8 cellular contexts compared by ENCODE assay signal in genomic region chrX:48957477-48957826, GRCh38. TPM values are rescaled to one million over a fixed set of nuclear protein-coding genes. Genes with fewer than 3 reads are reported as not detected.
DNase-seq lines count a peak whose midpoint lies in the region; ATAC-seq, FAIRE-seq and TF ChIP-seq lines count a peak whose summit lies in the region.

OTUD5 (minus strand) TSS chrX:48957607; CDS start chrX:48957570, 37 bp downstream.

- H3K4me1 Mint-ChIP-seq in activated T-helper 17 cell treated with anti-CD3 and anti-CD28 coated beads, Interleukin-2, amount 50 U/mL, for 72 hours: peaks cover 12% of the 10 kb centered on the region

- peak within 1 kb of the TSS; percentile 95 for H3K4me3 Mint-ChIP-seq in activated T-helper 17 cell treated with anti-CD3 and anti-CD28 coated beads, Interleukin-2, amount 50 U/mL, for 72 hours

- DNase-seq in NOMO-1 (lab: John Stamatoyannopoulos, UW; ENCODE audit: unreplicated experiment in 2 of 2) (peak; percentile 39 to 56), frontal cortex (ENCODE audit: low spot score in 2 of 2) (peak; percentile 65 to 79), occipital lobe (lab: John Stamatoyannopoulos, UW) (no peak), thoracic aorta (ENCODE audit: low spot score) (no peak)

- no peaks in the 10 kb centered on the region for H3K9me3 Mint-ChIP-seq in activated T-helper 17 cell treated with anti-CD3 and anti-CD28 coated beads, Interleukin-2, amount 50 U/mL, for 72 hours

- peaks cover 49% of the 10 kb centered on the region for H3K36me3 Mint-ChIP-seq in activated T-helper 17 cell treated with anti-CD3 and anti-CD28 coated beads, Interleukin-2, amount 50 U/mL, for 72 hours (ENCODE audit: low read depth)

- H3K9me3 ChIP-seq in thoracic aorta: no peaks in the 10 kb centered on the region

- H3K27ac ChIP-seq in 22Rv1 (peak within 1 kb of the TSS; percentile 93), thoracic aorta (peak within 1 kb of the TSS; percentile 90 to 96)

- peak within 1 kb of the TSS; percentile 99 for H3K27ac Mint-ChIP-seq in activated T-helper 17 cell treated with anti-CD3 and anti-CD28 coated beads, Interleukin-2, amount 50 U/mL, for 72 hours

- ATAC-seq in GM18520 (IDR thresholded peaks at IDR 0.05; ENCODE audit: unreplicated experiment) (peak; percentile 14), HG03097 (IDR thresholded peaks at IDR 0.05; ENCODE audit: low FRiP score, unreplicated experiment) (peak; percentile 31), thoracic aorta (ENCODE audit: insufficient number of reproducible peaks, low FRiP score, low read depth) (peak; percentile 3)
- peak; percentile 52 for ATAC-seq in activated T-helper 17 cell treated with anti-CD3 and anti-CD28 coated beads, Interleukin-2, amount 50 U/mL, for 72 hours (replicated peaks)

- H3K36me3 ChIP-seq in thoracic aorta: peaks cover 3% of the 10 kb centered on the region

- H3K27me3 ChIP-seq in thoracic aorta (replicated peaks; ENCODE audit: insufficient read depth): no peaks in the 10 kb centered on the region

- no peaks in the 10 kb centered on the region for H3K27me3 Mint-ChIP-seq in activated T-helper 17 cell treated with anti-CD3 and anti-CD28 coated beads, Interleukin-2, amount 50 U/mL, for 72 hours

- TF ChIP-seq CTCF in 22Rv1 (IDR thresholded peaks at IDR 0.05) (no peak), thoracic aorta (IDR thresholded peaks at IDR 0.05) (no peak)

- H3K4me3 ChIP-seq in thoracic aorta: peak within 1 kb of the TSS; percentile 77

- FAIRE-seq in frontal cortex (lab: Jason Lieb, UNC): no peak

- H3K4me1 ChIP-seq in thoracic aorta (ENCODE audit: control insufficient read depth in 1 of 2, low read depth in 2 of 2): peaks cover 15 to 41% of the 10 kb centered on the region in 2 donors

RNA-seq across cellular contexts. Expression of gene OTUD5, which starts in this region (rescaled TPM):
- total RNA-seq in activated T-helper 17 cell treated with anti-CD3 and anti-CD28 coated beads, Interleukin-2, amount 50 U/mL, for 72 hours: 100 to 1,000 TPM in 1 of 2 donors, 10 to 100 TPM in 1; 67.1 to 111 TPM
- 17.1 TPM for total RNA-seq in frontal cortex
- 18.1 TPM for total RNA-seq in occipital lobe
- total RNA-seq in thoracic aorta: 10 to 100 TPM; 28.4 to 40.5 TPM

Comparison
In these comparisons a context has a peak if more than half of its experiments do, and no peak if none do; other contexts are left out.
1. DNase-seq: peak in NOMO-1 (2 of 2) and frontal cortex (2 of 2); none in occipital lobe (single experiment) and thoracic aorta (single experiment).
2. Peak in every context shown above with its lines, with median percentiles within 50 percentile points of each other: ATAC-seq.